Comparison of ENCODE assay signal across 32 cellular contexts in genomic region chr11:100711984-100712383, GRCh38.
"Had no signal": no experiment of that assay in that cellular context is flagged by ENCODE, and none has a peak within 500 bp of the region (broad histone marks: within the 10 kb centered on the region; RNA-seq: fewer than 3 reads in every experiment).

No MANE protein-coding gene starts in this region.

- H3K36me3 ChIP-seq: MG63 had no signal

- DNase-seq: Karpas-422, Kasumi-1, MG63, MM.1S, MV-4-11, NCI-H1048, NCI-H1092, NCI-H1092 treated with DMSO at 0.1 percent for 48 hours, NCI-H1105, NCI-H1105 treated with DMSO at 0.1 percent for 48 hours, NCI-H1417 treated with DMSO at 0.1 percent for 48 hours, NCI-H1436, NCI-H1436 treated with DMSO at 0.1 percent for 48 hours, NCI-H146, NCI-H1694, NCI-H1694 treated with DMSO at 0.1 percent for 48 hours, NCI-H187, NCI-H187 treated with DMSO at 0.1 percent for 48 hours, NCI-H1930, NCI-H2029, NCI-H2029 treated with DMSO at 0.1 percent for 48 hours, NCI-H2081, NCI-H2081 treated with DMSO at 0.1 percent for 48 hours, NCI-H2107, NCI-H2171, NCI-H2227 treated with DMSO at 0.1 percent for 48 hours, NCI-H226, NCI-H345, NCI-H446, NCI-H446 treated with DMSO at 0.1 percent for 48 hours, NCI-H510A, NCI-H510A treated with DMSO at 0.1 percent for 48 hours had no signal

- H3K4me3 ChIP-seq: MG63 had no signal

- H3K9me3 ChIP-seq: MG63 had no signal

- H3K27me3 ChIP-seq: MG63 had no signal
